Comparison of ENCODE assay signal across 8 cellular contexts in the genomic region with DNA sequence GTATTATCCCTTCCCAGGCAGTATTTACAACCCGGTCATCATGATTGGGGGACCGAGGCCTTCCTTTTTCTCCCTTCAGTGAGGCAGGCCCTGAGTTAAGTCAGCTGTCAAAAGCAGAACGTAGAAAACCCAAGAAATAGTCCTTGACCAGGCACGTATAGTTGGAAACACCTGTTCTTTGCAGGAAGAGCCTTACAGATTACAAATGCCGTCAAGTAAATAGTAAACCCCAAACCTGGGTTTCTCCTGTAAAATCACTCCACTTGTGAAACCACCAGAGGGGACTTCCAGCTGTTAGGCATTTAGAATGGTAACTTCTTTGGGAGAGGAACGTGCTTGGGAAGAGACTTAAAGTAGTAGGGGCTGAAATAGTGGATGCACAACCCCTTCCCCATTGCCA. TPM values are rescaled to one million over a fixed set of nuclear protein-coding genes. Genes with fewer than 3 reads are reported as not detected.
DNase-seq lines count a peak whose midpoint lies in the region; ATAC-seq and TF ChIP-seq lines count a peak whose summit lies in the region.

No MANE protein-coding gene starts in this region.

- CTCF ChIA-PET in MCF 10A (lab: Yijun Ruan, JAX) (no interaction called here), mammary epithelial cell (lab: Charles Lee; ENCODE audit: low non-redundant PET) (no interaction called here)

- ATAC-seq in activated naive CD8-positive, alpha-beta T cell treated with anti-CD3 and anti-CD28 coated beads, Interleukin-2, amount 50 U/mL, for 24 hours = no peak
- no peak for ATAC-seq in HG02588 (IDR thresholded peaks at IDR 0.05; ENCODE audit: unreplicated experiment)
- ATAC-seq in HG03354 (IDR thresholded peaks at IDR 0.05; ENCODE audit: poor library complexity, severe bottlenecking, unreplicated experiment) = no peak

- H3K36me3 ChIP-seq in mammary epithelial cell (ENCODE audit: insufficient read depth, low read length) = no peaks in the 10 kb centered on the region
- H3K36me3 ChIP-seq in muscle layer of colon (ENCODE audit: insufficient read depth, low read length) = no peaks in the 10 kb centered on the region
- H3K36me3 ChIP-seq in transverse colon = no peaks in the 10 kb centered on the region

- no peak for TF ChIP-seq CTCF in MCF 10A (IDR thresholded peaks at IDR 0.05; ENCODE audit: unreplicated experiment)
- TF ChIP-seq CTCF in mammary epithelial cell (conservative IDR thresholded peaks at IDR 0.05 in 1 of 2, IDR thresholded peaks at IDR 0.05 in 1 of 2; ENCODE audit: extremely low read depth in 1 of 2, insufficient read depth in 1 of 2, low read depth in 1 of 2, low read length in 2 of 2) = no peak
- TF ChIP-seq CTCF in transverse colon (IDR thresholded peaks at IDR 0.05) = no peak
- no peak for TF ChIP-seq CTCF in GM10266 (IDR thresholded peaks at IDR 0.05; ENCODE audit: control insufficient read depth, insufficient read depth, low read depth, missing control alignments)

- H2AFZ ChIP-seq in mammary epithelial cell (ENCODE audit: low read depth, low read length) = no peak overlapping the region

- no peak overlapping the region for H3K9ac ChIP-seq in mammary epithelial cell (ENCODE audit: insufficient read depth, low read length)
- H3K9ac ChIP-seq in muscle layer of colon (ENCODE audit: low read length) = no peak overlapping the region

- peak overlapping the region; percentile 35 for H3K27ac Mint-ChIP-seq in MCF 10A (ENCODE audit: low read depth, unreplicated experiment)
- H3K27ac Mint-ChIP-seq in activated naive CD8-positive, alpha-beta T cell treated with anti-CD3 and anti-CD28 coated beads, Interleukin-2, amount 50 U/mL, for 24 hours = peak overlapping the region; percentile 68

- BruUV-seq in MCF 10A (replicated peaks; lab: Mats Ljungman, UMichigan) (no TSS peak), mammary epithelial cell (replicated peaks; lab: Mats Ljungman, UMichigan) (no TSS peak)

- DNase-seq in MCF 10A (ENCODE audit: unreplicated experiment) (no peak), mammary epithelial cell (no peak), transverse colon (no peak), GM10266 (ENCODE audit: extremely low spot score) (no peak)
- DNase-seq in activated naive CD8-positive, alpha-beta T cell treated with anti-CD3 and anti-CD28 coated beads, Interleukin-2, amount 50 U/mL, for 24 hours = no peak

- H3K36me3 Mint-ChIP-seq in MCF 10A (ENCODE audit: insufficient read depth, unreplicated experiment) = no peaks in the 10 kb centered on the region
- peaks cover 17% of the 10 kb centered on the region for H3K36me3 Mint-ChIP-seq in activated naive CD8-positive, alpha-beta T cell treated with anti-CD3 and anti-CD28 coated beads, Interleukin-2, amount 50 U/mL, for 24 hours (ENCODE audit: low read depth)

- 98% methylated on average over 6 of the region's 6 CpGs for WGBS in mammary epithelial cell (ENCODE audit: low coverage, missing lambda C conversion rate)
- WGBS in transverse colon (ENCODE audit: low coverage in 1 of 2), 2 donors = 75 to 92% methylated on average over 5 to 6 of the region's 6 CpGs

- H3K4me3 Mint-ChIP-seq in MCF 10A (ENCODE audit: unreplicated experiment) = no peak overlapping the region
- H3K4me3 Mint-ChIP-seq in activated naive CD8-positive, alpha-beta T cell treated with anti-CD3 and anti-CD28 coated beads, Interleukin-2, amount 50 U/mL, for 24 hours = no peak overlapping the region

- H3K27ac ChIP-seq in mammary epithelial cell (ENCODE audit: insufficient read depth, low read depth, low read length) = no peak overlapping the region
- H3K27ac ChIP-seq in muscle layer of colon (ENCODE audit: low read depth, low read length) = peak overlapping the region; percentile 98
- H3K27ac ChIP-seq in transverse colon = peak overlapping the region; percentile 97 to 99 (median 98)

- in situ Hi-C loops in mammary epithelial cell (cut with MboI; ENCODE audit: low sequenced_read_pairs in 2 of 2) (no loop called here), transverse colon (cut with MboI; ENCODE audit: low pct_ligation_motif_present in 1 of 4, low pct_unique_long_range_greater_than_20kb in 1 of 4, low sequenced_read_pairs in 3 of 4) (no loop called here)

- no peak overlapping the region for H3K4me2 ChIP-seq in mammary epithelial cell (ENCODE audit: insufficient read depth, low read depth, low read length)

- no peak overlapping the region for H3K4me3 ChIP-seq in mammary epithelial cell (replicated peaks in 1 of 3; ENCODE audit: insufficient read depth in 1 of 3, low read depth in 2 of 3, low read length in 3 of 3)
- peak overlapping the region in 1 of 2 donors; percentile 87 for H3K4me3 ChIP-seq in muscle layer of colon (ENCODE audit: low read depth in 1 of 2, low read length in 2 of 2)
- H3K4me3 ChIP-seq in transverse colon = no peak overlapping the region

- H3K27me3 Mint-ChIP-seq in MCF 10A (ENCODE audit: insufficient read depth, unreplicated experiment) = no peaks in the 10 kb centered on the region
- peaks cover 4% of the 10 kb centered on the region for H3K27me3 Mint-ChIP-seq in activated naive CD8-positive, alpha-beta T cell treated with anti-CD3 and anti-CD28 coated beads, Interleukin-2, amount 50 U/mL, for 24 hours

- dilution Hi-C loops in mammary epithelial cell (cut with HindIII; ENCODE audit: low sequenced_read_pairs) = loop anchor here (5.0 kb wide), 1 partner anchor 64 kb away; no protein-coding TSS in a partner anchor

- H3K79me2 ChIP-seq in mammary epithelial cell (ENCODE audit: insufficient read depth, low read length) = peaks cover 40% of the 10 kb centered on the region

- H3K27me3 ChIP-seq in mammary epithelial cell (ENCODE audit: insufficient read depth, low read length) (no peaks in the 10 kb centered on the region), muscle layer of colon (ENCODE audit: control insufficient read depth in 1 of 2, insufficient read depth in 2 of 2, low read length in 2 of 2) (no peaks in the 10 kb centered on the region), transverse colon (no peaks in the 10 kb centered on the region)

- H3K9me3 Mint-ChIP-seq in MCF 10A (ENCODE audit: unreplicated experiment) = no peaks in the 10 kb centered on the region
- H3K9me3 Mint-ChIP-seq in activated naive CD8-positive, alpha-beta T cell treated with anti-CD3 and anti-CD28 coated beads, Interleukin-2, amount 50 U/mL, for 24 hours = peaks cover 5% of the 10 kb centered on the region

- no peak for TF ChIP-seq POLR2A in transverse colon (IDR thresholded peaks at IDR 0.05)

- H3K9me3 ChIP-seq in mammary epithelial cell (replicated peaks; ENCODE audit: insufficient read depth, low read length) = peaks cover 5% of the 10 kb centered on the region
- no peaks in the 10 kb centered on the region for H3K9me3 ChIP-seq in muscle layer of colon (ENCODE audit: low read length)
- peaks cover 1 to 2% of the 10 kb centered on the region in 2 donors for H3K9me3 ChIP-seq in transverse colon

- intact Hi-C loops in MCF 10A (cut with micrococcal nuclease) (loop anchor here (5.0 kb wide), 1 partner anchor 56 kb away; a partner anchor contains a TSS), mammary epithelial cell (cut with micrococcal nuclease) (no loop called here), transverse colon (cut with DNase I; ENCODE audit: low total_unique reads) (no loop called here)

- H3K4me1 ChIP-seq in mammary epithelial cell (ENCODE audit: insufficient read depth, low read length) (peaks cover 18% of the 10 kb centered on the region), muscle layer of colon (ENCODE audit: insufficient read depth, low read length) (peaks cover 24% of the 10 kb centered on the region), transverse colon (peaks cover 19 to 34% (median 29%) of the 10 kb centered on the region in 4 donors)

- H3K4me1 Mint-ChIP-seq in MCF 10A (ENCODE audit: insufficient read depth, unreplicated experiment) = peaks cover 11% of the 10 kb centered on the region
- H3K4me1 Mint-ChIP-seq in activated naive CD8-positive, alpha-beta T cell treated with anti-CD3 and anti-CD28 coated beads, Interleukin-2, amount 50 U/mL, for 24 hours = peaks cover 18% of the 10 kb centered on the region

- POLR2A ChIA-PET in MCF 10A (lab: Yijun Ruan, JAX) = interaction anchor here (0.9 to 1.8 kb wide), 5 partner anchors 13 to 149 kb away, joined by 3 to 6 read pairs (median 4); a partner anchor contains a TSS

- TF ChIP-seq EP300 in transverse colon (IDR thresholded peaks at IDR 0.05; ENCODE audit: low read depth) = no peak

- no peaks in the 10 kb centered on the region for H4K20me1 ChIP-seq in mammary epithelial cell (ENCODE audit: insufficient read depth, low read length)

RNA-seq across cellular contexts. Expression of a gene that starts 1.0 kb away (rescaled TPM):
- total RNA-seq in MCF 10A (2022) (42.7 and 57.0 TPM in 2 replicates), mammary epithelial cell (10 to 100 TPM; 58.0 to 93.5 TPM), transverse colon (10 to 100 TPM; 65.7 to 96.1 (median 74.1) TPM)
- 36.7 TPM for polyA plus RNA-seq in mammary epithelial cell
- 37.2 TPM for polyA minus RNA-seq in mammary epithelial cell

RNA-seq across cellular contexts. Expression of a gene that starts 39.4 kb away (rescaled TPM):
- total RNA-seq in MCF 10A (2022) (0.39 TPM in 1 of 2 replicates, not detected in the other), mammary epithelial cell (under 1 TPM in 1 of 2 donors, not detected in 1; 0.83 TPM), transverse colon (1 to 10 TPM in 1 of 4 donors, under 1 TPM in 1, not detected in 2; 0.96 to 1.7 TPM)
- polyA plus RNA-seq in mammary epithelial cell = not detected
- polyA minus RNA-seq in mammary epithelial cell = not detected

RNA-seq across cellular contexts. Expression of a gene that starts 56.6 kb away (rescaled TPM):
- total RNA-seq in MCF 10A (2022) = 38.1 and 39.3 TPM in 2 replicates
- 10 to 100 TPM; 14.7 to 28.6 TPM for total RNA-seq in mammary epithelial cell
- 29.1 TPM for polyA plus RNA-seq in mammary epithelial cell
- 21.7 TPM for polyA minus RNA-seq in mammary epithelial cell
- 10 to 100 TPM; 10.6 to 42.8 (median 18.9) TPM for total RNA-seq in transverse colon
